24 cellular contexts compared by ENCODE assay signal in genomic region chr17:42917236-42917603, GRCh38. TPM values are rescaled to one million over a fixed set of nuclear protein-coding genes. Genes with fewer than 3 reads are reported as not detected.
DNase-seq lines count a peak whose midpoint lies in the region; ATAC-seq, FAIRE-seq and TF ChIP-seq lines count a peak whose summit lies in the region.
"Had no signal": no experiment of that assay in that cellular context is flagged by ENCODE, and none has a peak within 500 bp of the region (broad histone marks: within the 10 kb centered on the region; RNA-seq: fewer than 3 reads in every experiment).

No MANE protein-coding gene starts in this region.

- peak; percentile 23 for FAIRE-seq in GM19239 (lab: Jason Lieb, UNC)
- peak; percentile 58 for FAIRE-seq in endothelial cell of umbilical vein (lab: Jason Lieb, UNC)

- H2AFZ ChIP-seq in endothelial cell of umbilical vein (ENCODE audit: low read depth, low read length), result no peak overlapping the region
- H2AFZ ChIP-seq: PC-9 had no signal

- H3K36me3 ChIP-seq in endothelial cell of umbilical vein (ENCODE audit: control insufficient read depth in 2 of 2, extremely low read depth in 1 of 2, insufficient read depth in 2 of 2, low read length in 2 of 2) (no peaks in the 10 kb centered on the region), transverse colon (no peaks in the 10 kb centered on the region)
- H3K36me3 ChIP-seq: BE2C, SJCRH30 had no signal

- H3K4me3 ChIP-seq in endothelial cell of umbilical vein (replicated peaks in 1 of 3; ENCODE audit: insufficient read depth in 1 of 3, low read depth in 1 of 3, low read length in 3 of 3), result no peak overlapping the region
- no peak overlapping the region for H3K4me3 ChIP-seq in transverse colon
- H3K4me3 ChIP-seq: PC-9, SJCRH30 had no signal

- no peak overlapping the region for H3K9ac ChIP-seq in endothelial cell of umbilical vein (replicated peaks; ENCODE audit: extremely low read depth, insufficient read depth, low read length)

- H3K4me1 Mint-ChIP-seq in WTC11 (peaks cover 18% of the 10 kb centered on the region), progenitor cell of endocrine pancreas (ENCODE audit: low read depth) (peaks cover 27% of the 10 kb centered on the region)
- H3K4me1 Mint-ChIP-seq: IgD-negative memory B cell had no signal

- ATAC-seq in WTC11 (peak; percentile 39; the same call in 1 of the 2 replicates), GM21717 (IDR thresholded peaks at IDR 0.05; ENCODE audit: unreplicated experiment) (no peak), GM18505 (IDR thresholded peaks at IDR 0.05; ENCODE audit: unreplicated experiment) (no peak)

- TF ChIP-seq EP300 in transverse colon (IDR thresholded peaks at IDR 0.05; ENCODE audit: low read depth), result no peak

- H3K27ac ChIP-seq in endothelial cell of umbilical vein (ENCODE audit: insufficient read depth, low read depth, low read length), result no peak overlapping the region
- H3K27ac ChIP-seq in transverse colon, result no peak overlapping the region
- H3K27ac ChIP-seq: PC-9, SJCRH30 had no signal

- no peaks in the 10 kb centered on the region for H3K36me3 Mint-ChIP-seq in WTC11
- H3K36me3 Mint-ChIP-seq in progenitor cell of endocrine pancreas (ENCODE audit: insufficient read depth), result no peaks in the 10 kb centered on the region

- H3K27me3 Mint-ChIP-seq in WTC11 (ENCODE audit: low read depth), result no peaks in the 10 kb centered on the region
- H3K27me3 Mint-ChIP-seq in progenitor cell of endocrine pancreas, result no peaks in the 10 kb centered on the region

- TF ChIP-seq CTCF in WTC11 (IDR thresholded peaks at IDR 0.05), result no peak
- TF ChIP-seq CTCF in endothelial cell of umbilical vein (IDR thresholded peaks at IDR 0.05; ENCODE audit: extremely low read depth in 1 of 2, insufficient read depth in 1 of 2, low read depth in 1 of 2, low read length in 2 of 2), result no peak
- no peak for TF ChIP-seq CTCF in progenitor cell of endocrine pancreas (IDR thresholded peaks at IDR 0.05; ENCODE audit: unreplicated experiment)
- TF ChIP-seq CTCF in transverse colon (IDR thresholded peaks at IDR 0.05), result no peak

- H3K27ac Mint-ChIP-seq in WTC11 (peak overlapping the region; percentile 83; the same call in 1 of the 2 replicates), progenitor cell of endocrine pancreas (peak overlapping the region; percentile 41)
- H3K27ac Mint-ChIP-seq: CD4-positive, alpha-beta T cell; HFFc6; IgD-negative memory B cell had no signal

- BruUV-seq in endothelial cell of umbilical vein (replicated peaks; lab: Mats Ljungman, UMichigan), result no TSS peak

- intact Hi-C loops in endothelial cell of umbilical vein (cut with micrococcal nuclease), result loop anchor here (2.0 kb wide), 1 partner anchor 22 kb away; no protein-coding TSS in a partner anchor
- intact Hi-C loops in transverse colon (cut with DNase I; ENCODE audit: low total_unique reads), result no loop called here

- no peak overlapping the region for H3K4me3 Mint-ChIP-seq in WTC11
- no peak overlapping the region for H3K4me3 Mint-ChIP-seq in progenitor cell of endocrine pancreas (ENCODE audit: low read depth)
- H3K4me3 Mint-ChIP-seq: CD4-positive, alpha-beta T cell; HFFc6; IgD-negative memory B cell had no signal

- H3K27me3 ChIP-seq in endothelial cell of umbilical vein (ENCODE audit: control insufficient read depth in 2 of 2, insufficient read depth in 2 of 2, low read length in 2 of 2) (peaks cover under 1 to 4% of the 10 kb centered on the region in 2 experiments), transverse colon (peaks cover 80% of the 10 kb centered on the region)

- H3K4me2 ChIP-seq in endothelial cell of umbilical vein (ENCODE audit: insufficient read depth, low read length), result no peak overlapping the region
- H3K4me2 ChIP-seq: PC-9 had no signal

- dilution Hi-C loops in endothelial cell of umbilical vein (cut with MboI; ENCODE audit: extremely low pct_ligation_motif_present, low sequenced_read_pairs), result no loop called here

- H3K79me2 ChIP-seq in endothelial cell of umbilical vein (ENCODE audit: control insufficient read depth, insufficient read depth, low read length), result no peaks in the 10 kb centered on the region

- in situ Hi-C loops in transverse colon (cut with MboI; ENCODE audit: low pct_ligation_motif_present in 1 of 4, low pct_unique_long_range_greater_than_20kb in 1 of 4, low sequenced_read_pairs in 3 of 4), result no loop called here

- CTCF ChIA-PET in WTC11 (lab: Charles Lee) (no interaction called here), endothelial cell of umbilical vein (lab: Charles Lee) (interaction anchor here (1.0 kb wide), 1 partner anchor 15 kb away, joined by 3 read pairs; no protein-coding TSS in a partner anchor)

- POLR2A ChIA-PET in WTC11 (lab: Charles Lee), result interaction anchor here (0.6 kb wide), 1 partner anchor 303 kb away, joined by 3 read pairs; no protein-coding TSS in a partner anchor
- POLR2A ChIA-PET in endothelial cell of umbilical vein (lab: Charles Lee), result no interaction called here

- no peaks in the 10 kb centered on the region for H3K9me1 ChIP-seq in endothelial cell of umbilical vein (replicated peaks; ENCODE audit: control insufficient read depth, extremely low read depth, insufficient read depth, low read length)

- H3K4me1 ChIP-seq in endothelial cell of umbilical vein (ENCODE audit: control insufficient read depth, extremely low read depth, insufficient read depth, low read length) (peaks cover 6% of the 10 kb centered on the region), transverse colon (peaks cover 0 to 11% (median 3%) of the 10 kb centered on the region in 4 donors)
- H3K4me1 ChIP-seq: BE2C, SJCRH30 had no signal

- H3K9me3 ChIP-seq in endothelial cell of umbilical vein (replicated peaks; ENCODE audit: control insufficient read depth, insufficient read depth, low read length), result no peaks in the 10 kb centered on the region
- H3K9me3 ChIP-seq in transverse colon, result no peaks in the 10 kb centered on the region
- H3K9me3 ChIP-seq: BE2C, SJCRH30 had no signal

- no peaks in the 10 kb centered on the region for H4K20me1 ChIP-seq in endothelial cell of umbilical vein (replicated peaks; ENCODE audit: control insufficient read depth, extremely low read depth, insufficient read depth, low read length)

- DNase-seq in GM19239 (ENCODE audit: insufficient read length, low spot score) (no peak), WTC11 (ENCODE audit: low spot score) (no peak), endothelial cell of umbilical vein (ENCODE audit: low read depth, low spot score) (peak; percentile 56), progenitor cell of endocrine pancreas (ENCODE audit: low spot score, unreplicated experiment) (no peak), NCI-H146 treated with DMSO at 0.1 percent for 48 hours (lab: John Stamatoyannopoulos, UW; ENCODE audit: unreplicated experiment) (no peak), transverse colon (no peak)
- DNase-seq: BE2C; CD4-positive, alpha-beta T cell; GOT3; HFFc6; MV-4-11; NCI-H1417 treated with DMSO at 0.1 percent for 48 hours; NCI-H2029; NCI-H2171; NCI-H446; NCI-H748 treated with DMSO at 0.1 percent for 48 hours; PC-9; SJCRH30 had no signal

- TF ChIP-seq POLR2A in endothelial cell of umbilical vein (IDR thresholded peaks at IDR 0.05; ENCODE audit: low read depth, low read length) (no peak), GM18505 (IDR thresholded peaks at IDR 0.05; ENCODE audit: borderline replicate concordance, extremely low read depth, insufficient read depth, insufficient read length) (no peak), transverse colon (IDR thresholded peaks at IDR 0.05) (no peak)

- 53 to 68% methylated on average over 5 to 8 of the region's 8 CpGs for WGBS in transverse colon (ENCODE audit: low coverage in 1 of 2), 2 donors

- H3K9me3 Mint-ChIP-seq in WTC11 (no peaks in the 10 kb centered on the region), progenitor cell of endocrine pancreas (ENCODE audit: low read depth) (no peaks in the 10 kb centered on the region)
- H3K9me3 Mint-ChIP-seq: CD4-positive, alpha-beta T cell; HFFc6; IgD-negative memory B cell had no signal

TF ChIP-seq in WTC11, 78 proteins besides CTCF, POLR2A, EP300 and RAD21 (continues in another document):
- TF ChIP-seq JUN (CRISPR knock-in tag; IDR thresholded peaks at IDR 0.05) (no peak), PRRX2 (CRISPR knock-in tag; IDR thresholded peaks at IDR 0.05) (no peak)

TF ChIP-seq in endothelial cell of umbilical vein, 7 proteins besides CTCF, POLR2A, EP300 and RAD21:
- no peak for TF ChIP-seq MYC (IDR thresholded peaks at IDR 0.05; ENCODE audit: low read depth, low read length)
- peak; percentile 33 for TF ChIP-seq JUN (IDR thresholded peaks at IDR 0.05; ENCODE audit: borderline replicate concordance, insufficient read depth, insufficient read length, low read depth)
- TF ChIP-seq EZH2 (IDR thresholded peaks at IDR 0.05; ENCODE audit: borderline replicate concordance, low read depth, low read length, severe bottlenecking), result no peak

RNA-seq across cellular contexts. Expression of gene G6PC1, which starts 16.6 kb away (rescaled TPM):
- total RNA-seq in WTC11 (2021) (0.37 TPM in 1 of 3 replicates, not detected in the others), endothelial cell of umbilical vein (not detected in 2 replicates), progenitor cell of endocrine pancreas (not detected in 2 replicates), transverse colon (under 1 TPM in 2 of 4 donors, not detected in 2; 0.32 to 0.68 TPM)
- not detected in 2 replicates for polyA plus RNA-seq in endothelial cell of umbilical vein
- polyA plus RNA-seq in endothelial cell of umbilical vein (2011; cell fraction: cytosol; rRNA removed), result not detected in 2 replicates
- not detected in 2 replicates for polyA plus RNA-seq in endothelial cell of umbilical vein (2011; cell fraction: nucleus; rRNA removed)
- 0.11 TPM in 1 of 2 replicates, not detected in the other for polyA plus RNA-seq in endothelial cell of umbilical vein (2012)
- polyA minus RNA-seq in endothelial cell of umbilical vein, result not detected in 2 replicates
- not detected for polyA minus RNA-seq in endothelial cell of umbilical vein (2011; cell fraction: cytosol; rRNA and poly(A)+ RNA removed)
- not detected in 2 replicates for polyA minus RNA-seq in endothelial cell of umbilical vein (2011; cell fraction: nucleus; rRNA and poly(A)+ RNA removed)
- total RNA-seq: CD4-positive, alpha-beta T cell; G401; HFFc6; HT1080; PC-9; SJCRH30 had no signal
- polyA plus RNA-seq: AG04450, IgD-negative memory B cell had no signal

RNA-seq across cellular contexts. Expression of gene AARSD1, which starts 47.0 kb away (rescaled TPM):
- total RNA-seq in WTC11 (2021), result 44.3 to 61.5 TPM (median 49.2 TPM) in 3 replicates
- total RNA-seq in endothelial cell of umbilical vein, result 39.7 and 53.2 TPM in 2 replicates
- 38.3 and 42.8 TPM in 2 replicates for polyA plus RNA-seq in endothelial cell of umbilical vein
- polyA plus RNA-seq in endothelial cell of umbilical vein (2011; cell fraction: cytosol; rRNA removed), result 42.1 and 47.5 TPM in 2 replicates
- polyA plus RNA-seq in endothelial cell of umbilical vein (2011; cell fraction: nucleus; rRNA removed), result 84.3 and 93.9 TPM in 2 replicates
- polyA plus RNA-seq in endothelial cell of umbilical vein (2012), result 46.1 and 47.7 TPM in 2 replicates
- polyA minus RNA-seq in endothelial cell of umbilical vein, result 39.0 and 44.7 TPM in 2 replicates
- polyA minus RNA-seq in endothelial cell of umbilical vein (2011; cell fraction: cytosol; rRNA and poly(A)+ RNA removed), result 18.7 TPM
- 28.6 and 35.0 TPM in 2 replicates for polyA minus RNA-seq in endothelial cell of umbilical vein (2011; cell fraction: nucleus; rRNA and poly(A)+ RNA removed)
- 59.3 and 69.8 TPM in 2 replicates for total RNA-seq in progenitor cell of endocrine pancreas
- 10 to 100 TPM in 2 of 4 donors, 1 to 10 TPM in 2; 2.6 to 21.9 (median 9.5) TPM for total RNA-seq in transverse colon
